Comparison of ENCODE assay signal across 27 cellular contexts in genomic region chr21:37193676-37194075, GRCh38.
"Had no signal": no experiment of that assay in that cellular context is flagged by ENCODE, and none has a peak within 500 bp of the region (broad histone marks: within the 10 kb centered on the region; RNA-seq: fewer than 3 reads in every experiment).

No MANE protein-coding gene starts in this region.

- H3K27ac Mint-ChIP-seq: memory B cell, mesothelial cell of epicardium, neural progenitor cell had no signal

- DNase-seq: dorsolateral prefrontal cortex; effector CD4-positive, alpha-beta T cell; foreskin fibroblast; gastrocnemius medialis; head of caudate nucleus; kidney; mucosa of descending colon; naive B cell; stimulated activated CD4-positive, alpha-beta T cell treated with anti-CD3 and anti-CD28 coated beads, Interleukin-2, amount 100 ng/mL, for 24 hours; stimulated activated CD4-positive, alpha-beta T cell treated with anti-CD3 and anti-CD28 coated beads, Interleukin-4, amount 100 ng/mL, for 24 hours; stimulated activated naive CD4-positive, alpha-beta T cell treated with Interleukin-2 at 50 U/mL for 16 hours; stomach; thyroid gland; trophoblast cell had no signal

- H3K27me3 Mint-ChIP-seq: memory B cell; naive B cell; natural killer cell treated with Interleukin-12 subunit alpha and Interleukin-12 subunit beta and Interleukin-15 and Interleukin-18, amount 100 ng/mL, for 72 hours had no signal

- H3K4me3 Mint-ChIP-seq: memory B cell; mesothelial cell of epicardium; naive B cell; natural killer cell treated with Interleukin-12 subunit alpha and Interleukin-12 subunit beta and Interleukin-15 and Interleukin-18, amount 100 ng/mL, for 72 hours; neural progenitor cell; stimulated activated effector memory CD8-positive, alpha-beta T cell treated with anti-CD3 and anti-CD28 coated beads, Interleukin-12 subunit alpha, Interleukin-12 subunit beta, amount 100 ng/mL, for 72 hours had no signal

- H3K27me3 ChIP-seq: dorsolateral prefrontal cortex, gastrocnemius medialis, neural progenitor cell, right atrium auricular region, stomach, thyroid gland had no signal

- ATAC-seq: esophagus mucosa; gastrocnemius medialis; left lobe of liver; mucosa of descending colon; natural killer cell treated with Interleukin-12 subunit alpha and Interleukin-12 subunit beta and Interleukin-15 and Interleukin-18, amount 100 ng/mL, for 72 hours; sciatic nerve; stimulated activated effector memory CD8-positive, alpha-beta T cell treated with anti-CD3 and anti-CD28 coated beads, Interleukin-12 subunit alpha, Interleukin-12 subunit beta, amount 100 ng/mL, for 72 hours had no signal

- H3K4me3 ChIP-seq: dorsolateral prefrontal cortex, gastrocnemius medialis, lung, mucosa of descending colon, neural progenitor cell, prostate gland, right atrium auricular region, stomach, thyroid gland had no signal

- H3K4me1 ChIP-seq: gastrocnemius medialis, neural progenitor cell, prostate gland, right atrium auricular region, stomach, thyroid gland had no signal

- H3K9me3 ChIP-seq: gastrocnemius medialis, mucosa of descending colon, prostate gland, right atrium auricular region, stomach, thyroid gland had no signal

- FAIRE-seq: colon, kidney had no signal

- H3K27ac ChIP-seq: dorsolateral prefrontal cortex, epithelial cell of prostate, gastrocnemius medialis, neural progenitor cell, prostate gland, right atrium auricular region, stomach, thyroid gland had no signal

- H3K9me3 Mint-ChIP-seq: memory B cell; mesothelial cell of epicardium; naive B cell; natural killer cell treated with Interleukin-12 subunit alpha and Interleukin-12 subunit beta and Interleukin-15 and Interleukin-18, amount 100 ng/mL, for 72 hours; neural progenitor cell; stimulated activated effector memory CD8-positive, alpha-beta T cell treated with anti-CD3 and anti-CD28 coated beads, Interleukin-12 subunit alpha, Interleukin-12 subunit beta, amount 100 ng/mL, for 72 hours had no signal

- H3K4me1 Mint-ChIP-seq: memory B cell; mesothelial cell of epicardium; stimulated activated effector memory CD8-positive, alpha-beta T cell treated with anti-CD3 and anti-CD28 coated beads, Interleukin-12 subunit alpha, Interleukin-12 subunit beta, amount 100 ng/mL, for 72 hours had no signal
